In genomic region chrX:136880452-136881013, GRCh38 we compare ENCODE assay signal across 8 cellular contexts. TPM values are rescaled to one million over a fixed set of nuclear protein-coding genes. Genes with fewer than 3 reads are reported as not detected.
A peak's percentile ranks its signal among the peaks of the same experiment; 100 is the strongest.
DNase-seq lines count a peak whose midpoint lies in the region; ATAC-seq and TF ChIP-seq lines count a peak whose summit lies in the region.

Gene RBMX (minus strand): TSS chrX:136880725. CDS start chrX:136879427, 1,298 bp downstream.

- peak; percentile 64 for DNase-seq in BJ (ENCODE audit: low read depth)
- peak; percentile 93 for DNase-seq in NCI-H526 treated with DMSO at 0.1 percent for 48 hours (lab: John Stamatoyannopoulos, UW)
- peak; percentile 96 for DNase-seq in activated CD4-positive, alpha-beta T cell treated with anti-CD3 and anti-CD28 coated beads, Interleukin-2, amount 10 ng/mL, durations not matched to agents 24 days and 14 days
- DNase-seq in dedifferentiated amniotic fluid mesenchymal stem cell (ENCODE audit: extremely low spot score): peak; percentile 91
- DNase-seq in left lobe of liver (ENCODE audit: low spot score): peak; percentile 89
- DNase-seq in stimulated activated CD4-positive, alpha-beta T cell treated with anti-CD3 and anti-CD28 coated beads, Interleukin-2, amount 100 ng/mL, for 4 hours (ENCODE audit: low read depth): peak; percentile 80

- peaks cover 34% of the 10 kb centered on the region for H3K36me3 Mint-ChIP-seq in activated CD4-positive, alpha-beta T cell treated with anti-CD3 and anti-CD28 coated beads, Interleukin-2, amount 10 ng/mL, durations not matched to agents 24 days and 14 days (ENCODE audit: low read depth)

- peak within 1 kb of the TSS; percentile 97 for H3K4me3 Mint-ChIP-seq in activated CD4-positive, alpha-beta T cell treated with anti-CD3 and anti-CD28 coated beads, Interleukin-2, amount 10 ng/mL, durations not matched to agents 24 days and 14 days

- no peaks in the 10 kb centered on the region for H3K27me3 ChIP-seq in BJ (ENCODE audit: control insufficient read depth, insufficient read depth, low read length)

- H3K4me3 ChIP-seq in BJ (ENCODE audit: low read depth, low read length): peak within 1 kb of the TSS; percentile 77

- POLR2A ChIA-PET in BJ (lab: Charles Lee): interaction anchor here (0.5 to 0.8 kb wide), 3 partner anchors 29 to 713 kb away, joined by 3 read pairs; no protein-coding TSS in a partner anchor

- no peaks in the 10 kb centered on the region for H3K9me3 Mint-ChIP-seq in activated CD4-positive, alpha-beta T cell treated with anti-CD3 and anti-CD28 coated beads, Interleukin-2, amount 10 ng/mL, durations not matched to agents 24 days and 14 days

- peaks cover 2% of the 10 kb centered on the region for H3K36me3 ChIP-seq in BJ (ENCODE audit: control insufficient read depth, insufficient read depth, low read length)

- intact Hi-C loops in activated CD4-positive, alpha-beta T cell treated with anti-CD3 and anti-CD28 coated beads, Interleukin-2, amount 10 ng/mL, durations not matched to agents 24 days and 14 days (cut with micrococcal nuclease): loop anchor here (1.0 to 5.0 kb wide), 3 partner anchors 30 to 383 kb away; partner anchors contain the start of gene HTATSF1

- peak within 1 kb of the TSS; percentile 99 for H3K27ac Mint-ChIP-seq in activated CD4-positive, alpha-beta T cell treated with anti-CD3 and anti-CD28 coated beads, Interleukin-2, amount 10 ng/mL, durations not matched to agents 24 days and 14 days

- TF ChIP-seq CTCF in BJ (IDR thresholded peaks at IDR 0.05; ENCODE audit: insufficient read depth, low read depth, low read length): no peak

- no peaks in the 10 kb centered on the region for H3K27me3 Mint-ChIP-seq in activated CD4-positive, alpha-beta T cell treated with anti-CD3 and anti-CD28 coated beads, Interleukin-2, amount 10 ng/mL, durations not matched to agents 24 days and 14 days

- CTCF ChIA-PET in BJ (lab: Yijun Ruan, JAX): no interaction called here

- peak; percentile 95 for ATAC-seq in GM19324 (IDR thresholded peaks at IDR 0.05; ENCODE audit: low FRiP score, unreplicated experiment)
- peak; percentile 87 for ATAC-seq in HG03469 (IDR thresholded peaks at IDR 0.05; ENCODE audit: unreplicated experiment)
- peak; percentile 98 for ATAC-seq in left lobe of liver

- peaks cover 2% of the 10 kb centered on the region for H3K4me1 Mint-ChIP-seq in activated CD4-positive, alpha-beta T cell treated with anti-CD3 and anti-CD28 coated beads, Interleukin-2, amount 10 ng/mL, durations not matched to agents 24 days and 14 days

RNA-seq across cellular contexts. Expression of gene RBMX, which starts in this region (rescaled TPM):
- 73.5 and 95.5 TPM in 2 replicates for polyA plus RNA-seq in BJ (2011; rRNA removed)
- 40.5 and 41.8 TPM in 2 replicates for polyA minus RNA-seq in BJ (2011; rRNA and poly(A)+ RNA removed)
- total RNA-seq in activated CD4-positive, alpha-beta T cell treated with anti-CD3 and anti-CD28 coated beads, Interleukin-2, amount 10 ng/mL, durations not matched to agents 24 days and 14 days: 324 and 334 TPM in 2 replicates
- 30.8 TPM for total RNA-seq in left lobe of liver

Comparison
In these comparisons a context has a peak if more than half of its experiments do, and no peak if none do; other contexts are left out.
1. Peak in every context shown above with its lines: DNase-seq, ATAC-seq and H3K4me3 ChIP-seq.
2. RNA of gene RBMX (total RNA-seq): 324 to 334 TPM in activated CD4-positive, alpha-beta T cell treated with anti-CD3 and anti-CD28 coated beads, Interleukin-2, amount 10 ng/mL, durations not matched to agents 24 days and 14 days; 30.8 TPM in left lobe of liver (single experiment); every median in the first group is over 10 times any median in the second.